27 cellular contexts compared by ENCODE assay signal in genomic region chr20:58099956-58100730, GRCh38.
"Had no signal": no experiment of that assay in that cellular context is flagged by ENCODE, and none has a peak within 500 bp of the region (broad histone marks: within the 10 kb centered on the region; RNA-seq: fewer than 3 reads in every experiment).

No MANE protein-coding gene starts in this region.

- DNase-seq: activated CD4-positive, alpha-beta T cell treated with anti-CD3 and anti-CD28 coated beads for 1 hour; activated CD4-positive, alpha-beta T cell treated with anti-CD3 and anti-CD28 coated beads, Interleukin-2, amount 10 ng/mL, durations not matched to agents 24 days and 14 days; activated CD4-positive, alpha-beta T cell treated with anti-CD3 and anti-CD28 coated beads, Interleukin-2, amount 50 U/mL, for 48 hours; activated gamma-delta T cell; activated naive CD4-positive, alpha-beta T cell treated with anti-CD3 and anti-CD28 coated beads for 36 hours; activated T-cell treated with anti-CD3 and anti-CD28 coated beads for 4 hours; activated T-cell treated with anti-CD3 and anti-CD28 coated beads, Interleukin-2, amount 50 U/mL, for 48 hours; Kasumi-1; NCI-H1048; NCI-H1417; NCI-H2029; NCI-H2107; NCI-H2171 treated with DMSO at 0.1 percent for 48 hours; NCI-H345; NCI-H510A; NCI-H69; NK-92 treated with Interleukin-12 subunit alpha and Interleukin-12 subunit beta, amount 100 ng/mL, for 24 hours; OCI-M1; SHP77; SW 1271 had no signal

- ATAC-seq: activated T-helper 17 cell treated with anti-CD3 and anti-CD28 coated beads, Interleukin-2, amount 50 U/mL, for 72 hours; Panc1; SK-N-SH treated with all-trans-retinoic acid at 6 μM for 48 hours had no signal

- H3K4me3 ChIP-seq: breast epithelium, SJSA1 had no signal

- H3K27ac ChIP-seq: breast epithelium, RWPE1, SJSA1 had no signal

- H3K4me3 Mint-ChIP-seq: activated CD4-positive, alpha-beta T cell treated with anti-CD3 and anti-CD28 coated beads, Interleukin-2, amount 10 ng/mL, durations not matched to agents 24 days and 14 days; activated naive CD4-positive, alpha-beta T cell treated with anti-CD3 and anti-CD28 coated beads for 36 hours; activated naive CD8-positive, alpha-beta T cell; activated T-helper 17 cell treated with anti-CD3 and anti-CD28 coated beads, Interleukin-2, amount 50 U/mL, for 72 hours had no signal

- H3K9me3 ChIP-seq: breast epithelium, SJSA1 had no signal

- H3K36me3 ChIP-seq: breast epithelium, SJSA1 had no signal

- H3K27ac Mint-ChIP-seq: activated CD4-positive, alpha-beta T cell treated with anti-CD3 and anti-CD28 coated beads, Interleukin-2, amount 10 ng/mL, durations not matched to agents 24 days and 14 days; activated naive CD4-positive, alpha-beta T cell treated with anti-CD3 and anti-CD28 coated beads for 36 hours; activated naive CD8-positive, alpha-beta T cell; activated T-helper 17 cell treated with anti-CD3 and anti-CD28 coated beads, Interleukin-2, amount 50 U/mL, for 72 hours had no signal

- H3K9me3 Mint-ChIP-seq: activated CD4-positive, alpha-beta T cell treated with anti-CD3 and anti-CD28 coated beads, Interleukin-2, amount 10 ng/mL, durations not matched to agents 24 days and 14 days; activated naive CD4-positive, alpha-beta T cell treated with anti-CD3 and anti-CD28 coated beads for 36 hours; activated T-helper 17 cell treated with anti-CD3 and anti-CD28 coated beads, Interleukin-2, amount 50 U/mL, for 72 hours had no signal

- H3K4me1 Mint-ChIP-seq: activated CD4-positive, alpha-beta T cell treated with anti-CD3 and anti-CD28 coated beads, Interleukin-2, amount 10 ng/mL, durations not matched to agents 24 days and 14 days; activated T-helper 17 cell treated with anti-CD3 and anti-CD28 coated beads, Interleukin-2, amount 50 U/mL, for 72 hours had no signal

- H3K4me1 ChIP-seq: breast epithelium had no signal

- H3K36me3 Mint-ChIP-seq: activated naive CD8-positive, alpha-beta T cell had no signal

- H3K27me3 ChIP-seq: breast epithelium, SJSA1 had no signal
